23 cellular contexts compared by ENCODE assay signal in the genomic region with DNA sequence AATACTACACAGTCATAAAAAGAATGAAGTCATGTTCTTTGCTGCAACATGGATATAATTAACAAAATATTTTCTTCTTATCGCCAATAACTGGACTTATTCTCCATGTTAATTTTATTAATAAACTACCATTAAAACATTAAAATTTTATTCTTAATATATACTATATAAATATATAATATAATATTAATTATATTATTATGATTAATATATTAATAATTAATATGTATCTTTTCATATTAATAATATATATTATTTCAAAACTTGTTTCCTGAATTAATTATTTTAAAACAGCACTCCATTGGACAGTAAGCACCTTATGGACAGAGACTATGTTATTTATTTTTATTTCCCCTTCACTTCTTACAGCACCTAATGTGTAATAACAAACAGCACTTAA.
DNase-seq lines count a peak whose midpoint lies in the region; ATAC-seq, FAIRE-seq and TF ChIP-seq lines count a peak whose summit lies in the region.
"Had no signal": no experiment of that assay in that cellular context is flagged by ENCODE, and none has a peak within 500 bp of the region (broad histone marks: within the 10 kb centered on the region; RNA-seq: fewer than 3 reads in every experiment).

No MANE protein-coding gene starts in this region.

- no peaks in the 10 kb centered on the region for H3K9me3 ChIP-seq in K562 (replicated peaks; ENCODE audit: control insufficient read depth, insufficient read depth, low read depth, low read length)
- H3K9me3 ChIP-seq in kidney (ENCODE audit: control insufficient read depth in 1 of 2, low read length in 2 of 2) = no peaks in the 10 kb centered on the region
- no peaks in the 10 kb centered on the region for H3K9me3 ChIP-seq in tibial artery
- H3K9me3 ChIP-seq in aorta (ENCODE audit: control insufficient read depth, low read length) = no peaks in the 10 kb centered on the region
- H3K9me3 ChIP-seq: BE2C; BLaER1 treated with 17β-estradiol and CSF1 and Interleukin-3, amounts not matched to agents 10 nM and 100 nM had no signal

- ATAC-seq in K562 (no peak), GM18502 (IDR thresholded peaks at IDR 0.05; ENCODE audit: poor library complexity, unreplicated experiment) (no peak), aorta (ENCODE audit: low FRiP score) (no peak)

- no TSS peak for BruUV-seq in K562 (replicated peaks; lab: Mats Ljungman, UMichigan)

- POLR2A ChIA-PET in K562 (lab: Yijun Ruan, JAX) = no interaction called here

- H3K4me3 ChIP-seq in K562 (no peak overlapping the region), kidney (ENCODE audit: low read length in 2 of 2) (no peak overlapping the region), tibial artery (no peak overlapping the region), aorta (ENCODE audit: low read length in 2 of 2) (no peak overlapping the region)
- H3K4me3 ChIP-seq: BLaER1 treated with 17β-estradiol and CSF1 and Interleukin-3, amounts not matched to agents 10 nM and 100 nM; GM23248 had no signal

- TF ChIP-seq CTCF in K562 (IDR thresholded peaks at IDR 0.05 in 2 of 3, conservative IDR thresholded peaks at IDR 0.05 in 1 of 3; ENCODE audit: insufficient read depth in 2 of 3, low read depth in 1 of 3, low read length in 3 of 3) (no peak), kidney (IDR thresholded peaks at IDR 0.05; ENCODE audit: borderline replicate concordance, extremely low read depth, insufficient read depth) (no peak), tibial artery (IDR thresholded peaks at IDR 0.05) (no peak)

- no peaks in the 10 kb centered on the region for H3K27me3 ChIP-seq in K562 (ENCODE audit: control insufficient read depth in 2 of 2, insufficient read depth in 2 of 2, low read length in 2 of 2)
- no peaks in the 10 kb centered on the region for H3K27me3 ChIP-seq in tibial artery
- no peaks in the 10 kb centered on the region for H3K27me3 ChIP-seq in aorta (ENCODE audit: control insufficient read depth in 1 of 2, insufficient read depth in 2 of 2, low read length in 1 of 2)
- H3K27me3 ChIP-seq: BE2C; BLaER1 treated with 17β-estradiol and CSF1 and Interleukin-3, amounts not matched to agents 10 nM and 100 nM had no signal

- H4K20me1 ChIP-seq in K562 (replicated peaks; ENCODE audit: control insufficient read depth, insufficient read depth, low read length) = no peaks in the 10 kb centered on the region
- H4K20me1 ChIP-seq: BLaER1 treated with 17β-estradiol and CSF1 and Interleukin-3, amounts not matched to agents 10 nM and 100 nM had no signal

- FAIRE-seq in RCC 7860 (lab: Jason Lieb, UNC) (peak; percentile 86), K562 (lab: Jason Lieb, UNC) (no peak), kidney (lab: Jason Lieb, UNC) (peak; percentile 70)
- FAIRE-seq: D721Med, GM12892, GM19239, H1 had no signal

- in situ Hi-C loops in K562 (cut with MboI) = no loop called here

- H3K4me2 ChIP-seq in K562 (ENCODE audit: insufficient read depth, low read length) = no peak overlapping the region
- H3K4me2 ChIP-seq: BLaER1 treated with 17β-estradiol and CSF1 and Interleukin-3, amounts not matched to agents 10 nM and 100 nM had no signal

- CTCF ChIA-PET in K562 (lab: Yijun Ruan, JAX; ENCODE audit: low intra/inter-chr PET ratio) = no interaction called here

- H3K4me1 ChIP-seq in K562 (replicated peaks in 1 of 2; ENCODE audit: control insufficient read depth in 2 of 2, insufficient read depth in 2 of 2, low read length in 2 of 2) = no peaks in the 10 kb centered on the region
- H3K4me1 ChIP-seq in kidney (ENCODE audit: control insufficient read depth in 1 of 2, insufficient read depth in 1 of 2, low read depth in 1 of 2, low read length in 2 of 2) = no peaks in the 10 kb centered on the region
- H3K4me1 ChIP-seq in tibial artery = no peaks in the 10 kb centered on the region
- no peaks in the 10 kb centered on the region for H3K4me1 ChIP-seq in aorta (ENCODE audit: control insufficient read depth in 1 of 2, insufficient read depth in 2 of 2, low read length in 2 of 2)
- H3K4me1 ChIP-seq: BE2C; BLaER1 treated with 17β-estradiol and CSF1 and Interleukin-3, amounts not matched to agents 10 nM and 100 nM had no signal

- H3K79me2 ChIP-seq in K562 (ENCODE audit: control insufficient read depth, insufficient read depth, low read length) = no peaks in the 10 kb centered on the region

- DNase-seq in RCC 7860 (ENCODE audit: low spot score) = no peak
- no peak for DNase-seq in K562 (ENCODE audit: extremely low read depth in 1 of 4, low spot score in 3 of 4)
- DNase-seq in kidney = no peak
- DNase-seq in tibial artery = no peak
- no peak for DNase-seq in aorta
- DNase-seq in hypothalamus (lab: John Stamatoyannopoulos, UW) = no peak
- DNase-seq: AML-193; BE2C; CD4-positive, alpha-beta T cell; CD8-positive, alpha-beta memory T cell; DMS 273 treated with DMSO at 0.1 percent for 48 hours; DMS79; EL; GF-D8; GM23248; H7; HCEC 1CT had no signal

- intact Hi-C loops in K562 (cut with micrococcal nuclease) = no loop called here
- intact Hi-C loops in kidney (cut with DNase I) = no loop called here
- intact Hi-C loops in tibial artery (cut with DNase I; ENCODE audit: low total_unique reads) = no loop called here
- intact Hi-C loops in aorta (cut with DNase I) = no loop called here

- H3K27ac ChIP-seq in K562 (ENCODE audit: extremely low read depth, low read depth, low read length) = no peak overlapping the region
- H3K27ac ChIP-seq in kidney (ENCODE audit: low read depth in 2 of 2, low read length in 2 of 2) = no peak overlapping the region
- H3K27ac ChIP-seq in tibial artery = no peak overlapping the region
- H3K27ac ChIP-seq in aorta (ENCODE audit: low read depth in 1 of 2, low read length in 2 of 2) = no peak overlapping the region
- H3K27ac ChIP-seq: BLaER1 treated with 17β-estradiol and CSF1 and Interleukin-3, amounts not matched to agents 10 nM and 100 nM; GM23248 had no signal

- TF ChIP-seq POLR2A in K562 (conservative IDR thresholded peaks at IDR 0.05) = no peak

- H3K9ac ChIP-seq in K562 (ENCODE audit: insufficient read depth in 1 of 2, low read depth in 2 of 2, low read length in 2 of 2) (no peak overlapping the region), kidney (ENCODE audit: low read length in 2 of 2) (no peak overlapping the region)
- H3K9ac ChIP-seq: BLaER1 treated with 17β-estradiol and CSF1 and Interleukin-3, amounts not matched to agents 10 nM and 100 nM; GM23248 had no signal

- no peaks in the 10 kb centered on the region for H3K36me3 ChIP-seq in K562 (ENCODE audit: control insufficient read depth, insufficient read depth, low read length)
- no peaks in the 10 kb centered on the region for H3K36me3 ChIP-seq in kidney (ENCODE audit: control insufficient read depth in 1 of 2, insufficient read depth in 2 of 2, low read length in 2 of 2)
- no peaks in the 10 kb centered on the region for H3K36me3 ChIP-seq in tibial artery
- no peaks in the 10 kb centered on the region for H3K36me3 ChIP-seq in aorta (ENCODE audit: control insufficient read depth in 1 of 2, insufficient read depth in 2 of 2, low read length in 1 of 2)
- H3K36me3 ChIP-seq: BE2C; BLaER1 treated with 17β-estradiol and CSF1 and Interleukin-3, amounts not matched to agents 10 nM and 100 nM had no signal

- no peak for TF ChIP-seq RAD21 in K562 (CRISPR knock-in tag; conservative IDR thresholded peaks at IDR 0.05 in 1 of 2, IDR thresholded peaks at IDR 0.05 in 1 of 2)

- H3K9me1 ChIP-seq in K562 (ENCODE audit: control insufficient read depth, insufficient read depth, low read length) = no peaks in the 10 kb centered on the region

- no peak for TF ChIP-seq EP300 in K562 (IDR thresholded peaks at IDR 0.05; ENCODE audit: low read length)

- H2AFZ ChIP-seq in K562 (ENCODE audit: low read depth, low read length) = no peak overlapping the region
- H2AFZ ChIP-seq: GM23248 had no signal

- WGBS in K562 (ENCODE audit: insufficient coverage, low coverage, missing lambda C conversion rate) = 96% methylated on average over 1 of the region's 1 CpG
- 98 to 99% methylated on average over 1 of the region's 1 CpG for WGBS in aorta, 2 donors

TF ChIP-seq in K562, 482 proteins besides CTCF, POLR2A, EP300 and RAD21:
- TF ChIP-seq ZNF146 (CRISPR knock-in tag; IDR thresholded peaks at IDR 0.05; ENCODE audit: unreplicated experiment) (peak; percentile 12), CREBBP (IDR thresholded peaks at IDR 0.05; ENCODE audit: low read depth, low read length) (no peak)
